1 cellular context compared by ENCODE assay signal in the genomic region with DNA sequence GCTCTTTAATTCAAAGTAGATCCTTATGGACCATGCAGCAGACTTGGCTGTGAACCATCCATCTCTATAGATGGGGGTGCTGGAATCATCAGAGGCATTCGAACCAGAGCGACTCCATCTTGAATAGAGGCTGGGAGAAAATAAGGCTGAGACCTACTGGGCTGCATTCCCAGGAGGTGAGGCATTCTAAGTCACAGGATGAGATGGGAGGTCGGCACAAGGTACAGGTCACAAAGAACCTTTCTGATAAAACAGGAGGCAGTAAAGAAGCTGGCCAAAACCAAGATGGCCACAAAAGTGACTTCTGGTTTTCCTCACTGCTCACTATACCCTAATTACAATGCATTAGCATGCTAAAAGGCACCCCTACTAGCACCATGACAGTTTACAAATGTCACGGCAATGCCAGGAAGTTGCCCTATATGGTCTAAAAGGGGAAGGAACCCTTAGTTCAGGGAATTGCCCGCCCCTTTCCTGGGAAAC.
TF ChIP-seq lines count a peak whose summit lies in the region.

No MANE protein-coding gene starts in this region.

TF ChIP-seq in K562, 482 proteins besides CTCF, POLR2A, EP300 and RAD21 (continued from another document and continues in another):
- TF ChIP-seq, protein P1, sequence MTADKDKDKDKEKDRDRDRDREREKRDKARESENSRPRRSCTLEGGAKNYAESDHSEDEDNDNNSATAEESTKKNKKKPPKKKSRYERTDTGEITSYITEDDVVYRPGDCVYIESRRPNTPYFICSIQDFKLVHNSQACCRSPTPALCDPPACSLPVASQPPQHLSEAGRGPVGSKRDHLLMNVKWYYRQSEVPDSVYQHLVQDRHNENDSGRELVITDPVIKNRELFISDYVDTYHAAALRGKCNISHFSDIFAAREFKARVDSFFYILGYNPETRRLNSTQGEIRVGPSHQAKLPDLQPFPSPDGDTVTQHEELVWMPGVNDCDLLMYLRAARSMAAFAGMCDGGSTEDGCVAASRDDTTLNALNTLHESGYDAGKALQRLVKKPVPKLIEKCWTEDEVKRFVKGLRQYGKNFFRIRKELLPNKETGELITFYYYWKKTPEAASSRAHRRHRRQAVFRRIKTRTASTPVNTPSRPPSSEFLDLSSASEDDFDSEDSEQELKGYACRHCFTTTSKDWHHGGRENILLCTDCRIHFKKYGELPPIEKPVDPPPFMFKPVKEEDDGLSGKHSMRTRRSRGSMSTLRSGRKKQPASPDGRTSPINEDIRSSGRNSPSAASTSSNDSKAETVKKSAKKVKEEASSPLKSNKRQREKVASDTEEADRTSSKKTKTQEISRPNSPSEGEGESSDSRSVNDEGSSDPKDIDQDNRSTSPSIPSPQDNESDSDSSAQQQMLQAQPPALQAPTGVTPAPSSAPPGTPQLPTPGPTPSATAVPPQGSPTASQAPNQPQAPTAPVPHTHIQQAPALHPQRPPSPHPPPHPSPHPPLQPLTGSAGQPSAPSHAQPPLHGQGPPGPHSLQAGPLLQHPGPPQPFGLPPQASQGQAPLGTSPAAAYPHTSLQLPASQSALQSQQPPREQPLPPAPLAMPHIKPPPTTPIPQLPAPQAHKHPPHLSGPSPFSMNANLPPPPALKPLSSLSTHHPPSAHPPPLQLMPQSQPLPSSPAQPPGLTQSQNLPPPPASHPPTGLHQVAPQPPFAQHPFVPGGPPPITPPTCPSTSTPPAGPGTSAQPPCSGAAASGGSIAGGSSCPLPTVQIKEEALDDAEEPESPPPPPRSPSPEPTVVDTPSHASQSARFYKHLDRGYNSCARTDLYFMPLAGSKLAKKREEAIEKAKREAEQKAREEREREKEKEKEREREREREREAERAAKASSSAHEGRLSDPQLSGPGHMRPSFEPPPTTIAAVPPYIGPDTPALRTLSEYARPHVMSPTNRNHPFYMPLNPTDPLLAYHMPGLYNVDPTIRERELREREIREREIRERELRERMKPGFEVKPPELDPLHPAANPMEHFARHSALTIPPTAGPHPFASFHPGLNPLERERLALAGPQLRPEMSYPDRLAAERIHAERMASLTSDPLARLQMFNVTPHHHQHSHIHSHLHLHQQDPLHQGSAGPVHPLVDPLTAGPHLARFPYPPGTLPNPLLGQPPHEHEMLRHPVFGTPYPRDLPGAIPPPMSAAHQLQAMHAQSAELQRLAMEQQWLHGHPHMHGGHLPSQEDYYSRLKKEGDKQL (CRISPR knock-in tag; IDR thresholded peaks at IDR 0.05; ENCODE audit: borderline replicate concordance): no peak
- TF ChIP-seq ELF4 (CRISPR knock-in tag; IDR thresholded peaks at IDR 0.05) (no peak), GABPB2 (CRISPR knock-in tag; conservative IDR thresholded peaks at IDR 0.05) (0 out of 2 replicates have a peak, but pooled peaks have one; percentile 59), FOXA3 (CRISPR knock-in tag; conservative IDR thresholded peaks at IDR 0.05 in 1 of 2, IDR thresholded peaks at IDR 0.05 in 1 of 2) (no peak), HNRNPUL1 (IDR thresholded peaks at IDR 0.05; ENCODE audit: low read length) (no peak), TSC22D4 (tag; IDR thresholded peaks at IDR 0.05) (no peak), RBM22 (IDR thresholded peaks at IDR 0.05; ENCODE audit: low read depth, low read length, poor library complexity, severe bottlenecking) (no peak), KDM1A (IDR thresholded peaks at IDR 0.05) (no peak), ZNF224 (CRISPR knock-in tag; IDR thresholded peaks at IDR 0.05) (no peak), CBX1 (IDR thresholded peaks at IDR 0.05; ENCODE audit: low read depth) (no peak), TAF9B (IDR thresholded peaks at IDR 0.05; ENCODE audit: partially characterized antibody) (no peak), SIN3A (IDR thresholded peaks at IDR 0.05; ENCODE audit: borderline replicate concordance in 2 of 2, control insufficient read depth in 1 of 2, low read depth in 2 of 2, low read length in 2 of 2) (no peak), SP1 (CRISPR knock-in tag; IDR thresholded peaks at IDR 0.05) (no peak), CCAR2 (IDR thresholded peaks at IDR 0.05; ENCODE audit: low read depth, low read length) (no peak), TRIM24 (IDR thresholded peaks at IDR 0.05) (no peak), LEF1 (IDR thresholded peaks at IDR 0.05) (no peak), NUFIP1 (IDR thresholded peaks at IDR 0.05; ENCODE audit: partially characterized antibody) (no peak), SRF (CRISPR knock-in tag; IDR thresholded peaks at IDR 0.05) (peak; percentile 95 to 99), L3MBTL2 (IDR thresholded peaks at IDR 0.05) (no peak), ZFP36 (IDR thresholded peaks at IDR 0.05; ENCODE audit: low read depth, low read length, partially characterized antibody) (no peak), CBX5 (IDR thresholded peaks at IDR 0.05; ENCODE audit: borderline replicate concordance, low read depth) (no peak), ZNF699 (CRISPR knock-in tag; IDR thresholded peaks at IDR 0.05; ENCODE audit: insufficient replicate concordance) (no peak), ZNF589 (CRISPR knock-in tag; IDR thresholded peaks at IDR 0.05; ENCODE audit: low read depth) (peak; percentile 97), ZZZ3 (IDR thresholded peaks at IDR 0.05) (no peak), KAT8 (IDR thresholded peaks at IDR 0.05; ENCODE audit: low read depth) (no peak), PCBP2 (IDR thresholded peaks at IDR 0.05; ENCODE audit: low read depth, low read length, poor library complexity, severe bottlenecking) (no peak), ETV5 (CRISPR knock-in tag; IDR thresholded peaks at IDR 0.05; ENCODE audit: low read depth) (no peak), GABPB1 (CRISPR knock-in tag; IDR thresholded peaks at IDR 0.05) (no peak), ZNF384 (IDR thresholded peaks at IDR 0.05; ENCODE audit: low read depth, low read length) (no peak), CBFB (CRISPR knock-in tag; IDR thresholded peaks at IDR 0.05) (no peak), ZNF75A (CRISPR knock-in tag; IDR thresholded peaks at IDR 0.05) (0 out of 2 replicates have a peak, but pooled peaks have one; percentile 26)
- TF ChIP-seq, protein P2, sequence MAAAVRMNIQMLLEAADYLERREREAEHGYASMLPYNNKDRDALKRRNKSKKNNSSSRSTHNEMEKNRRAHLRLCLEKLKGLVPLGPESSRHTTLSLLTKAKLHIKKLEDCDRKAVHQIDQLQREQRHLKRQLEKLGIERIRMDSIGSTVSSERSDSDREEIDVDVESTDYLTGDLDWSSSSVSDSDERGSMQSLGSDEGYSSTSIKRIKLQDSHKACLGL (CRISPR knock-in tag; IDR thresholded peaks at IDR 0.05; ENCODE audit: borderline replicate concordance, poor library complexity, severe bottlenecking): no peak
- TF ChIP-seq, protein P3, sequence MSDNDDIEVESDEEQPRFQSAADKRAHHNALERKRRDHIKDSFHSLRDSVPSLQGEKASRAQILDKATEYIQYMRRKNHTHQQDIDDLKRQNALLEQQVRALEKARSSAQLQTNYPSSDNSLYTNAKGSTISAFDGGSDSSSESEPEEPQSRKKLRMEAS (CRISPR knock-in tag; IDR thresholded peaks at IDR 0.05): no peak
- TF ChIP-seq, protein P4, sequence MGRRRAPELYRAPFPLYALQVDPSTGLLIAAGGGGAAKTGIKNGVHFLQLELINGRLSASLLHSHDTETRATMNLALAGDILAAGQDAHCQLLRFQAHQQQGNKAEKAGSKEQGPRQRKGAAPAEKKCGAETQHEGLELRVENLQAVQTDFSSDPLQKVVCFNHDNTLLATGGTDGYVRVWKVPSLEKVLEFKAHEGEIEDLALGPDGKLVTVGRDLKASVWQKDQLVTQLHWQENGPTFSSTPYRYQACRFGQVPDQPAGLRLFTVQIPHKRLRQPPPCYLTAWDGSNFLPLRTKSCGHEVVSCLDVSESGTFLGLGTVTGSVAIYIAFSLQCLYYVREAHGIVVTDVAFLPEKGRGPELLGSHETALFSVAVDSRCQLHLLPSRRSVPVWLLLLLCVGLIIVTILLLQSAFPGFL (CRISPR knock-in tag; IDR thresholded peaks at IDR 0.05): no peak
- TF ChIP-seq, protein P5, sequence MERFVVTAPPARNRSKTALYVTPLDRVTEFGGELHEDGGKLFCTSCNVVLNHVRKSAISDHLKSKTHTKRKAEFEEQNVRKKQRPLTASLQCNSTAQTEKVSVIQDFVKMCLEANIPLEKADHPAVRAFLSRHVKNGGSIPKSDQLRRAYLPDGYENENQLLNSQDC (CRISPR knock-in tag; IDR thresholded peaks at IDR 0.05): no peak
- TF ChIP-seq, protein P6, sequence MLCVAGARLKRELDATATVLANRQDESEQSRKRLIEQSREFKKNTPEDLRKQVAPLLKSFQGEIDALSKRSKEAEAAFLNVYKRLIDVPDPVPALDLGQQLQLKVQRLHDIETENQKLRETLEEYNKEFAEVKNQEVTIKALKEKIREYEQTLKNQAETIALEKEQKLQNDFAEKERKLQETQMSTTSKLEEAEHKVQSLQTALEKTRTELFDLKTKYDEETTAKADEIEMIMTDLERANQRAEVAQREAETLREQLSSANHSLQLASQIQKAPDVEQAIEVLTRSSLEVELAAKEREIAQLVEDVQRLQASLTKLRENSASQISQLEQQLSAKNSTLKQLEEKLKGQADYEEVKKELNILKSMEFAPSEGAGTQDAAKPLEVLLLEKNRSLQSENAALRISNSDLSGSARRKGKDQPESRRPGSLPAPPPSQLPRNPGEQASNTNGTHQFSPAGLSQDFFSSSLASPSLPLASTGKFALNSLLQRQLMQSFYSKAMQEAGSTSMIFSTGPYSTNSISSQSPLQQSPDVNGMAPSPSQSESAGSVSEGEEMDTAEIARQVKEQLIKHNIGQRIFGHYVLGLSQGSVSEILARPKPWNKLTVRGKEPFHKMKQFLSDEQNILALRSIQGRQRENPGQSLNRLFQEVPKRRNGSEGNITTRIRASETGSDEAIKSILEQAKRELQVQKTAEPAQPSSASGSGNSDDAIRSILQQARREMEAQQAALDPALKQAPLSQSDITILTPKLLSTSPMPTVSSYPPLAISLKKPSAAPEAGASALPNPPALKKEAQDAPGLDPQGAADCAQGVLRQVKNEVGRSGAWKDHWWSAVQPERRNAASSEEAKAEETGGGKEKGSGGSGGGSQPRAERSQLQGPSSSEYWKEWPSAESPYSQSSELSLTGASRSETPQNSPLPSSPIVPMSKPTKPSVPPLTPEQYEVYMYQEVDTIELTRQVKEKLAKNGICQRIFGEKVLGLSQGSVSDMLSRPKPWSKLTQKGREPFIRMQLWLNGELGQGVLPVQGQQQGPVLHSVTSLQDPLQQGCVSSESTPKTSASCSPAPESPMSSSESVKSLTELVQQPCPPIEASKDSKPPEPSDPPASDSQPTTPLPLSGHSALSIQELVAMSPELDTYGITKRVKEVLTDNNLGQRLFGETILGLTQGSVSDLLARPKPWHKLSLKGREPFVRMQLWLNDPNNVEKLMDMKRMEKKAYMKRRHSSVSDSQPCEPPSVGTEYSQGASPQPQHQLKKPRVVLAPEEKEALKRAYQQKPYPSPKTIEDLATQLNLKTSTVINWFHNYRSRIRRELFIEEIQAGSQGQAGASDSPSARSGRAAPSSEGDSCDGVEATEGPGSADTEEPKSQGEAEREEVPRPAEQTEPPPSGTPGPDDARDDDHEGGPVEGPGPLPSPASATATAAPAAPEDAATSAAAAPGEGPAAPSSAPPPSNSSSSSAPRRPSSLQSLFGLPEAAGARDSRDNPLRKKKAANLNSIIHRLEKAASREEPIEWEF (CRISPR knock-in tag; IDR thresholded peaks at IDR 0.05): no peak
- TF ChIP-seq, protein P7, sequence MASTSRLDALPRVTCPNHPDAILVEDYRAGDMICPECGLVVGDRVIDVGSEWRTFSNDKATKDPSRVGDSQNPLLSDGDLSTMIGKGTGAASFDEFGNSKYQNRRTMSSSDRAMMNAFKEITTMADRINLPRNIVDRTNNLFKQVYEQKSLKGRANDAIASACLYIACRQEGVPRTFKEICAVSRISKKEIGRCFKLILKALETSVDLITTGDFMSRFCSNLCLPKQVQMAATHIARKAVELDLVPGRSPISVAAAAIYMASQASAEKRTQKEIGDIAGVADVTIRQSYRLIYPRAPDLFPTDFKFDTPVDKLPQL (IDR thresholded peaks at IDR 0.05; ENCODE audit: extremely low read depth, insufficient read length): no peak
- TF ChIP-seq, protein P8, sequence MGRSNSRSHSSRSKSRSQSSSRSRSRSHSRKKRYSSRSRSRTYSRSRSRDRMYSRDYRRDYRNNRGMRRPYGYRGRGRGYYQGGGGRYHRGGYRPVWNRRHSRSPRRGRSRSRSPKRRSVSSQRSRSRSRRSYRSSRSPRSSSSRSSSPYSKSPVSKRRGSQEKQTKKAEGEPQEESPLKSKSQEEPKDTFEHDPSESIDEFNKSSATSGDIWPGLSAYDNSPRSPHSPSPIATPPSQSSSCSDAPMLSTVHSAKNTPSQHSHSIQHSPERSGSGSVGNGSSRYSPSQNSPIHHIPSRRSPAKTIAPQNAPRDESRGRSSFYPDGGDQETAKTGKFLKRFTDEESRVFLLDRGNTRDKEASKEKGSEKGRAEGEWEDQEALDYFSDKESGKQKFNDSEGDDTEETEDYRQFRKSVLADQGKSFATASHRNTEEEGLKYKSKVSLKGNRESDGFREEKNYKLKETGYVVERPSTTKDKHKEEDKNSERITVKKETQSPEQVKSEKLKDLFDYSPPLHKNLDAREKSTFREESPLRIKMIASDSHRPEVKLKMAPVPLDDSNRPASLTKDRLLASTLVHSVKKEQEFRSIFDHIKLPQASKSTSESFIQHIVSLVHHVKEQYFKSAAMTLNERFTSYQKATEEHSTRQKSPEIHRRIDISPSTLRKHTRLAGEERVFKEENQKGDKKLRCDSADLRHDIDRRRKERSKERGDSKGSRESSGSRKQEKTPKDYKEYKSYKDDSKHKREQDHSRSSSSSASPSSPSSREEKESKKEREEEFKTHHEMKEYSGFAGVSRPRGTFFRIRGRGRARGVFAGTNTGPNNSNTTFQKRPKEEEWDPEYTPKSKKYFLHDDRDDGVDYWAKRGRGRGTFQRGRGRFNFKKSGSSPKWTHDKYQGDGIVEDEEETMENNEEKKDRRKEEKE (IDR thresholded peaks at IDR 0.05; ENCODE audit: borderline replicate concordance in 1 of 2, control insufficient read depth in 1 of 2, low read depth in 2 of 2, low read length in 1 of 2): no peak
- TF ChIP-seq, protein P9, sequence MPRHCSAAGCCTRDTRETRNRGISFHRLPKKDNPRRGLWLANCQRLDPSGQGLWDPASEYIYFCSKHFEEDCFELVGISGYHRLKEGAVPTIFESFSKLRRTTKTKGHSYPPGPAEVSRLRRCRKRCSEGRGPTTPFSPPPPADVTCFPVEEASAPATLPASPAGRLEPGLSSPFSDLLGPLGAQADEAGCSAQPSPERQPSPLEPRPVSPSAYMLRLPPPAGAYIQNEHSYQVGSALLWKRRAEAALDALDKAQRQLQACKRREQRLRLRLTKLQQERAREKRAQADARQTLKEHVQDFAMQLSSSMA (CRISPR knock-in tag; IDR thresholded peaks at IDR 0.05): peak; percentile 21; the same call in 1 of the 2 replicates
- TF ChIP-seq, protein P10, sequence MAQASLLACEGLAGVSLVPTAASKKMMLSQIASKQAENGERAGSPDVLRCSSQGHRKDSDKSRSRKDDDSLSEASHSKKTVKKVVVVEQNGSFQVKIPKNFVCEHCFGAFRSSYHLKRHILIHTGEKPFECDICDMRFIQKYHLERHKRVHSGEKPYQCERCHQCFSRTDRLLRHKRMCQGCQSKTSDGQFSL (CRISPR knock-in tag; IDR thresholded peaks at IDR 0.05): no peak
- TF ChIP-seq, protein P10 (tag; IDR thresholded peaks at IDR 0.05): peak in 1 of 2 experiments; percentile 90; a peak in 2 of 4 replicates
- TF ChIP-seq, protein P11, sequence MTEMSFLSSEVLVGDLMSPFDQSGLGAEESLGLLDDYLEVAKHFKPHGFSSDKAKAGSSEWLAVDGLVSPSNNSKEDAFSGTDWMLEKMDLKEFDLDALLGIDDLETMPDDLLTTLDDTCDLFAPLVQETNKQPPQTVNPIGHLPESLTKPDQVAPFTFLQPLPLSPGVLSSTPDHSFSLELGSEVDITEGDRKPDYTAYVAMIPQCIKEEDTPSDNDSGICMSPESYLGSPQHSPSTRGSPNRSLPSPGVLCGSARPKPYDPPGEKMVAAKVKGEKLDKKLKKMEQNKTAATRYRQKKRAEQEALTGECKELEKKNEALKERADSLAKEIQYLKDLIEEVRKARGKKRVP (CRISPR knock-in tag; IDR thresholded peaks at IDR 0.05): peak; percentile 87
